Comparison of ENCODE assay signal across 28 cellular contexts in genomic region chr9:85726737-85727136, GRCh38.
"Had no signal": no experiment of that assay in that cellular context is flagged by ENCODE, and none has a peak within 500 bp of the region (broad histone marks: within the 10 kb centered on the region; RNA-seq: fewer than 3 reads in every experiment).

No MANE protein-coding gene starts in this region.

- H3K9ac ChIP-seq: SK-N-SH had no signal

- H3K4me2 ChIP-seq: SK-N-SH had no signal

- DNase-seq: activated CD4-positive, alpha-beta T cell treated with anti-CD3 and anti-CD28 coated beads for 48 hours; activated CD4-positive, alpha-beta T cell treated with anti-CD3 and anti-CD28 coated beads, Interleukin-2, amount 50 U/mL, for 4 hours; activated CD4-positive, CD25-positive, alpha-beta regulatory T cell treated with anti-CD3 and anti-CD28 coated beads, Interleukin-2, amount 50 U/mL, for 72 hours; activated CD8-positive, alpha-beta T cell treated with anti-CD3 and anti-CD28 coated beads, Interleukin-2, amount 10 ng/mL, durations not matched to agents 7 days and 5 days; activated gamma-delta T cell treated with Interleukin-2 at 50 U/mL for 16 hours; activated T-cell treated with anti-CD3 and anti-CD28 coated beads, Interleukin-2, amount 50 U/mL, for 48 hours; aorta; Karpas-422; MM.1S; NCI-H1105; NCI-H1436; NCI-H1694 treated with DMSO at 0.1 percent for 48 hours; NCI-H2029 treated with DMSO at 0.1 percent for 48 hours; NCI-H345; NCI-H510A; NCI-H526 treated with DMSO at 0.1 percent for 48 hours; NCI-H82; NK-92 treated with Interleukin-12 subunit alpha and Interleukin-12 subunit beta, amount 100 ng/mL, for 24 hours; OCI-M1; RPMI8226; SK-N-SH had no signal

- ATAC-seq: activated CD8-positive, alpha-beta T cell treated with anti-CD3 and anti-CD28 coated beads, Interleukin-2, amount 10 ng/mL, durations not matched to agents 7 days and 5 days; K562; Panc1; Right ventricle myocardium inferior; WTC11 had no signal

- H3K4me3 ChIP-seq: K562 had no signal

- H3K9me3 Mint-ChIP-seq: activated naive CD4-positive, alpha-beta T cell treated with anti-CD3 and anti-CD28 coated beads, Interleukin-2, amount 50 U/mL, for 24 hours had no signal

- H3K9me3 ChIP-seq: SK-N-SH had no signal

- FAIRE-seq: bronchial epithelial cell, K562 had no signal

- H3K27me3 Mint-ChIP-seq: activated naive CD4-positive, alpha-beta T cell treated with anti-CD3 and anti-CD28 coated beads, Interleukin-2, amount 50 U/mL, for 24 hours had no signal

- H3K27ac Mint-ChIP-seq: activated CD8-positive, alpha-beta T cell treated with anti-CD3 and anti-CD28 coated beads, Interleukin-2, amount 10 ng/mL, durations not matched to agents 7 days and 5 days; activated naive CD4-positive, alpha-beta T cell treated with anti-CD3 and anti-CD28 coated beads, Interleukin-2, amount 50 U/mL, for 24 hours; activated T-helper 2 cell treated with anti-CD3 and anti-CD28 coated beads, Interferon-gamma antibody, Interleukin-2, Interleukin-4, amounts not matched to agents 10 μg/mL and 5 μg/mL and 100 μg/mL, durations not matched to agents 14 hours and 24 hours and 36 hours had no signal

- H3K4me3 Mint-ChIP-seq: activated CD8-positive, alpha-beta T cell treated with anti-CD3 and anti-CD28 coated beads, Interleukin-2, amount 10 ng/mL, durations not matched to agents 7 days and 5 days; activated naive CD4-positive, alpha-beta T cell treated with anti-CD3 and anti-CD28 coated beads, Interleukin-2, amount 50 U/mL, for 24 hours; WTC11 had no signal
